ENCODE assay signal across 2 cellular contexts in the genomic region with DNA sequence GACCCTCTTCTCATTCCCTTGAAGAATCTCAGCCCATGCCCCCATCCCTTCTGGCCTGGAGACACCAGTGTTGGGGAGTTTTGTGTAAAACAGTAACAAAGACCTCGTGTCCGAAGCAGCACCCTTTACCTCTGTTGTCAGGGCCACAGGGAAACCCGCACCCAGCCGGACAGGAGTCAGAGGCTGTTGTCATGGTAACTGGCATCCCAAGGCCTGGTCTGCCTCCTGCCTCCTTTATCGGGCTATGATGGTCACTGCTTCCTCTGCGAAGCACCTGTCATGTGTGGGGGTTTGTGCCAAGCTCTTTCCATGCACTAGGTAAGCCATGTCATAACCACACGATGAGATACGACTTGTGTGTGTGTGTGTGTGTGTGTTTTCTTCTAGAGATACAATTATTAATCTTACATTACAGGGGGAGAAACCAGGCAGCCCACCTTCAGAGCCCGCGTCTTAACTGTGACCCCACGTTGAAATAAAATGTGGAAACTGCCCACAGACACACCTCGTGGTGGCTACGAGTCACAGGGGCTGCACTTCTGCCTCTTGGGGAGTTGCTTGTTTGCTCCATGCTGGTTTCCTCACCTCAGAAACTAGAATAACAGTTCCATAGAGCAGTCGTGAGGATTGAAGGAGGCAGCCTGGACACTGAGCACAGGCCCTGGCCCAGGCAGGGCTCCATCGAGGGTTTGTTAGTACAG.
TF ChIP-seq lines count a peak whose summit lies in the region.

No MANE protein-coding gene starts in this region.

TF ChIP-seq in IMR-90, 13 proteins besides CTCF, POLR2A, EP300 and RAD21:
- no peak for TF ChIP-seq BHLHE40 (IDR thresholded peaks at IDR 0.05; ENCODE audit: low read depth, low read length)
- no peak for TF ChIP-seq CEBPB (IDR thresholded peaks at IDR 0.05; ENCODE audit: low read depth, low read length)
- TF ChIP-seq SMC3 (IDR thresholded peaks at IDR 0.05; ENCODE audit: low read depth, low read length) = no peak
- TF ChIP-seq NFE2L2 (IDR thresholded peaks at IDR 0.05; ENCODE audit: low read depth, low read length) = no peak
- TF ChIP-seq MAFK (IDR thresholded peaks at IDR 0.05; ENCODE audit: low read depth, low read length) = no peak
- no peak for TF ChIP-seq CHD1 (IDR thresholded peaks at IDR 0.05; ENCODE audit: low read depth, low read length)
- TF ChIP-seq FOS (IDR thresholded peaks at IDR 0.05; ENCODE audit: low read depth, low read length) = no peak
TF ChIP-seq in IMR-90: peak in this region for 0.

TF ChIP-seq in K562, 482 proteins besides CTCF, POLR2A, EP300 and RAD21:
- TF ChIP-seq AFF1 (IDR thresholded peaks at IDR 0.05; ENCODE audit: low read depth in 1 of 2, partially characterized antibody in 2 of 2) (no peak), FOXO4 (CRISPR knock-in tag; IDR thresholded peaks at IDR 0.05) (no peak), RNF2 (IDR thresholded peaks at IDR 0.05) (no peak), KDM1A (IDR thresholded peaks at IDR 0.05) (peak; percentile 34 to 82; a peak in 3 of 4 replicates), ELF4 (CRISPR knock-in tag; IDR thresholded peaks at IDR 0.05) (no peak), RCOR1 (IDR thresholded peaks at IDR 0.05; ENCODE audit: borderline replicate concordance in 1 of 2, low read depth in 2 of 2, low read length in 2 of 2) (peak in 1 of 2 experiments; percentile 30; a peak in 1 of 4 replicates), EGR1 (conservative IDR thresholded peaks at IDR 0.05) (0 out of 2 replicates have a peak, but pooled peaks have one; percentile 2), POLR2AphosphoS2 (IDR thresholded peaks at IDR 0.05; ENCODE audit: low read length) (no peak), RFX7 (CRISPR knock-in tag; IDR thresholded peaks at IDR 0.05) (no peak), ZNF511 (CRISPR knock-in tag; IDR thresholded peaks at IDR 0.05) (0 out of 2 replicates have a peak, but pooled peaks have one; percentile 29), CC2D1A (IDR thresholded peaks at IDR 0.05) (no peak), RFX1 (IDR thresholded peaks at IDR 0.05) (peak; percentile 98), ZNF785 (CRISPR knock-in tag; IDR thresholded peaks at IDR 0.05) (no peak), MAFG (tag; conservative IDR thresholded peaks at IDR 0.05) (no peak), MEIS2 (IDR thresholded peaks at IDR 0.05; ENCODE audit: partially characterized antibody) (no peak), BMI1 (IDR thresholded peaks at IDR 0.05; ENCODE audit: low read length) (peak; percentile 60; the same call in 1 of the 2 replicates), MAX (CRISPR knock-in tag; IDR thresholded peaks at IDR 0.05) (peak; percentile 55; the same call in 1 of the 2 replicates), XRCC5 (IDR thresholded peaks at IDR 0.05; ENCODE audit: low read depth, low read length) (no peak), ZKSCAN8 (CRISPR knock-in tag; IDR thresholded peaks at IDR 0.05) (no peak), SMAD2 (IDR thresholded peaks at IDR 0.05; ENCODE audit: low read depth, low read length) (no peak), TGIF2 (CRISPR knock-in tag; IDR thresholded peaks at IDR 0.05) (no peak), HNRNPUL1 (IDR thresholded peaks at IDR 0.05; ENCODE audit: low read length) (no peak), SMAD1 (IDR thresholded peaks at IDR 0.05; ENCODE audit: low read depth, low read length, partially characterized antibody) (no peak), IFI16 (CRISPR knock-in tag; IDR thresholded peaks at IDR 0.05) (no peak), PML (IDR thresholded peaks at IDR 0.05; ENCODE audit: low read length) (no peak), GABPB1 (CRISPR knock-in tag; IDR thresholded peaks at IDR 0.05) (0 out of 2 replicates have a peak, but pooled peaks have one; percentile 3), FOXM1 (IDR thresholded peaks at IDR 0.05; ENCODE audit: low read depth) (no peak), FOXM1 (CRISPR knock-in tag; IDR thresholded peaks at IDR 0.05; ENCODE audit: low read depth) (no peak), ZNF140 (CRISPR knock-in tag; IDR thresholded peaks at IDR 0.05) (no peak), CTBP1 (IDR thresholded peaks at IDR 0.05; ENCODE audit: borderline replicate concordance) (peak; percentile 11; the same call in 1 of the 2 replicates), SAFB2 (IDR thresholded peaks at IDR 0.05; ENCODE audit: borderline replicate concordance, low read depth, low read length, severe bottlenecking) (no peak), PHB (CRISPR knock-in tag; IDR thresholded peaks at IDR 0.05) (no peak), L3MBTL2 (IDR thresholded peaks at IDR 0.05) (0 out of 2 replicates have a peak, but pooled peaks have one; percentile 10), NELFE (IDR thresholded peaks at IDR 0.05; ENCODE audit: insufficient read depth, insufficient read length) (no peak)
- TF ChIP-seq, protein P1, sequence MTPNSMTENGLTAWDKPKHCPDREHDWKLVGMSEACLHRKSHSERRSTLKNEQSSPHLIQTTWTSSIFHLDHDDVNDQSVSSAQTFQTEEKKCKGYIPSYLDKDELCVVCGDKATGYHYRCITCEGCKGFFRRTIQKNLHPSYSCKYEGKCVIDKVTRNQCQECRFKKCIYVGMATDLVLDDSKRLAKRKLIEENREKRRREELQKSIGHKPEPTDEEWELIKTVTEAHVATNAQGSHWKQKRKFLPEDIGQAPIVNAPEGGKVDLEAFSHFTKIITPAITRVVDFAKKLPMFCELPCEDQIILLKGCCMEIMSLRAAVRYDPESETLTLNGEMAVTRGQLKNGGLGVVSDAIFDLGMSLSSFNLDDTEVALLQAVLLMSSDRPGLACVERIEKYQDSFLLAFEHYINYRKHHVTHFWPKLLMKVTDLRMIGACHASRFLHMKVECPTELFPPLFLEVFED (CRISPR knock-in tag; conservative IDR thresholded peaks at IDR 0.05) = no peak
- TF ChIP-seq, protein P2, sequence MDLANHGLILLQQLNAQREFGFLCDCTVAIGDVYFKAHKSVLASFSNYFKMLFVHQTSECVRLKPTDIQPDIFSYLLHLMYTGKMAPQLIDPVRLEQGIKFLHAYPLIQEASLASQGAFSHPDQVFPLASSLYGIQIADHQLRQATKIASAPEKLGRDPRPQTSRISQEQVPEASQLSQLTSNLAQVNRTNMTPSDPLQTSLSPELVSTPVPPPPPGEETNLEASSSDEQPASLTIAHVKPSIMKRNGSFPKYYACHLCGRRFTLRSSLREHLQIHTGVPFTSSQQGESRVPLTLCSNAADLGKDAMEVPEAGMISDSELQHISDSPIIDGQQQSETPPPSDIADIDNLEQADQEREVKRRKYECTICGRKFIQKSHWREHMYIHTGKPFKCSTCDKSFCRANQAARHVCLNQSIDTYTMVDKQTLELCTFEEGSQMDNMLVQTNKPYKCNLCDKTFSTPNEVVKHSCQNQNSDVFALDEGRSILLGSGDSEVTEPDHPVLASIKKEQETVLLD (IDR thresholded peaks at IDR 0.05) = no peak
- TF ChIP-seq, protein P3, sequence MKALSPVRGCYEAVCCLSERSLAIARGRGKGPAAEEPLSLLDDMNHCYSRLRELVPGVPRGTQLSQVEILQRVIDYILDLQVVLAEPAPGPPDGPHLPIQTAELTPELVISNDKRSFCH (CRISPR knock-in tag; IDR thresholded peaks at IDR 0.05) = no peak
- TF ChIP-seq, protein P3 (tag; IDR thresholded peaks at IDR 0.05) = no peak
- TF ChIP-seq, protein P4, sequence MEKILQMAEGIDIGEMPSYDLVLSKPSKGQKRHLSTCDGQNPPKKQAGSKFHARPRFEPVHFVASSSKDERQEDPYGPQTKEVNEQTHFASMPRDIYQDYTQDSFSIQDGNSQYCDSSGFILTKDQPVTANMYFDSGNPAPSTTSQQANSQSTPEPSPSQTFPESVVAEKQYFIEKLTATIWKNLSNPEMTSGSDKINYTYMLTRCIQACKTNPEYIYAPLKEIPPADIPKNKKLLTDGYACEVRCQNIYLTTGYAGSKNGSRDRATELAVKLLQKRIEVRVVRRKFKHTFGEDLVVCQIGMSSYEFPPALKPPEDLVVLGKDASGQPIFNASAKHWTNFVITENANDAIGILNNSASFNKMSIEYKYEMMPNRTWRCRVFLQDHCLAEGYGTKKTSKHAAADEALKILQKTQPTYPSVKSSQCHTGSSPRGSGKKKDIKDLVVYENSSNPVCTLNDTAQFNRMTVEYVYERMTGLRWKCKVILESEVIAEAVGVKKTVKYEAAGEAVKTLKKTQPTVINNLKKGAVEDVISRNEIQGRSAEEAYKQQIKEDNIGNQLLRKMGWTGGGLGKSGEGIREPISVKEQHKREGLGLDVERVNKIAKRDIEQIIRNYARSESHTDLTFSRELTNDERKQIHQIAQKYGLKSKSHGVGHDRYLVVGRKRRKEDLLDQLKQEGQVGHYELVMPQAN (IDR thresholded peaks at IDR 0.05; ENCODE audit: borderline replicate concordance) = no peak
- TF ChIP-seq, protein P5, sequence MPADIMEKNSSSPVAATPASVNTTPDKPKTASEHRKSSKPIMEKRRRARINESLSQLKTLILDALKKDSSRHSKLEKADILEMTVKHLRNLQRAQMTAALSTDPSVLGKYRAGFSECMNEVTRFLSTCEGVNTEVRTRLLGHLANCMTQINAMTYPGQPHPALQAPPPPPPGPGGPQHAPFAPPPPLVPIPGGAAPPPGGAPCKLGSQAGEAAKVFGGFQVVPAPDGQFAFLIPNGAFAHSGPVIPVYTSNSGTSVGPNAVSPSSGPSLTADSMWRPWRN (IDR thresholded peaks at IDR 0.05; ENCODE audit: low read depth) = no peak
- TF ChIP-seq, protein P6, sequence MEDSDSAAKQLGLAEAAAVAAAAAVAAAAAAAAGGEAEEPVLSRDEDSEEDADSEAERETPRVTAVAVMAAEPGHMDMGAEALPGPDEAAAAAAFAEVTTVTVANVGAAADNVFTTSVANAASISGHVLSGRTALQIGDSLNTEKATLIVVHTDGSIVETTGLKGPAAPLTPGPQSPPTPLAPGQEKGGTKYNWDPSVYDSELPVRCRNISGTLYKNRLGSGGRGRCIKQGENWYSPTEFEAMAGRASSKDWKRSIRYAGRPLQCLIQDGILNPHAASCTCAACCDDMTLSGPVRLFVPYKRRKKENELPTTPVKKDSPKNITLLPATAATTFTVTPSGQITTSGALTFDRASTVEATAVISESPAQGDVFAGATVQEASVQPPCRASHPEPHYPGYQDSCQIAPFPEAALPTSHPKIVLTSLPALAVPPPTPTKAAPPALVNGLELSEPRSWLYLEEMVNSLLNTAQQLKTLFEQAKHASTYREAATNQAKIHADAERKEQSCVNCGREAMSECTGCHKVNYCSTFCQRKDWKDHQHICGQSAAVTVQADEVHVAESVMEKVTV (CRISPR knock-in tag; IDR thresholded peaks at IDR 0.05) = no peak
TF ChIP-seq in K562: peak in this region for 10.
